Comparison of ENCODE assay signal across 9 cellular contexts in genomic region chr17:50272246-50272645, GRCh38. TPM values are rescaled to one million over a fixed set of nuclear protein-coding genes. Genes with fewer than 3 reads are reported as not detected.
DNase-seq lines count a peak whose midpoint lies in the region; ATAC-seq and TF ChIP-seq lines count a peak whose summit lies in the region.
"Had no signal": no experiment of that assay in that cellular context is flagged by ENCODE, and none has a peak within 500 bp of the region (broad histone marks: within the 10 kb centered on the region; RNA-seq: fewer than 3 reads in every experiment).

No MANE protein-coding gene starts in this region.

- peaks cover 5% of the 10 kb centered on the region for H3K4me1 Mint-ChIP-seq in CD8-positive, alpha-beta T cell (ENCODE audit: low read depth)

- no peak for ATAC-seq in CD8-positive, alpha-beta T cell

- intact Hi-C loops in CD8-positive, alpha-beta T cell (cut with DNase I, micrococcal nuclease): loop anchor here in 1 of 2 experiments (2.0 kb wide), 1 partner anchor 25 kb away; no protein-coding TSS in a partner anchor

- no peaks in the 10 kb centered on the region for H3K36me3 ChIP-seq in CD8-positive, alpha-beta T cell (ENCODE audit: insufficient read depth, low read length)
- H3K36me3 ChIP-seq in SJSA1 (no peaks in the 10 kb centered on the region), rectal smooth muscle tissue (ENCODE audit: control insufficient read depth, insufficient read depth, low read length) (no peaks in the 10 kb centered on the region)
- H3K36me3 ChIP-seq: thyroid gland had no signal

- POLR2A ChIA-PET in CD8-positive, alpha-beta T cell (lab: Charles Lee): interaction anchor here (0.5 kb wide), 1 partner anchor 104 kb away, joined by 3 read pairs; no protein-coding TSS in a partner anchor

- no peak overlapping the region for H3K9ac ChIP-seq in rectal smooth muscle tissue (ENCODE audit: low read length)

- no peak overlapping the region for H3K27ac Mint-ChIP-seq in CD8-positive, alpha-beta T cell

- H3K36me3 Mint-ChIP-seq in CD8-positive, alpha-beta T cell: no peaks in the 10 kb centered on the region

- H3K27me3 Mint-ChIP-seq in CD8-positive, alpha-beta T cell (ENCODE audit: low read depth): peaks cover 28% of the 10 kb centered on the region

- CTCF ChIA-PET in CD8-positive, alpha-beta T cell (lab: Charles Lee): interaction anchor here (0.8 to 4.0 kb wide), 11 partner anchors 9 to 178 kb away, joined by 3 to 18 read pairs (median 3); partner anchors contain the start of gene COL1A1

- peaks cover 6% of the 10 kb centered on the region for H3K4me1 ChIP-seq in CD8-positive, alpha-beta T cell (ENCODE audit: insufficient read depth, low read length)
- H3K4me1 ChIP-seq in SJSA1 (replicated peaks): peaks cover 72% of the 10 kb centered on the region
- peaks cover 15% of the 10 kb centered on the region for H3K4me1 ChIP-seq in rectal smooth muscle tissue (ENCODE audit: control insufficient read depth, insufficient read depth, low read length)

- no peak for TF ChIP-seq CTCF in CD8-positive, alpha-beta T cell (IDR thresholded peaks at IDR 0.05)
- TF ChIP-seq CTCF in fibroblast of mammary gland (conservative IDR thresholded peaks at IDR 0.05; ENCODE audit: control insufficient read depth, insufficient read depth, low read depth, low read length): no peak

- no peak for DNase-seq in CD8-positive, alpha-beta T cell
- DNase-seq in SJSA1 (ENCODE audit: low read depth in 1 of 2, low spot score in 2 of 2) (no peak), fibroblast of mammary gland (ENCODE audit: low read depth) (no peak), medulla oblongata (ENCODE audit: extremely low spot score) (no peak), NOMO-1 treated with dmso at 0.1 percent for 144 hours (lab: John Stamatoyannopoulos, UW; ENCODE audit: unreplicated experiment) (no peak), superior temporal gyrus (ENCODE audit: extremely low spot score) (no peak)
- DNase-seq in activated CD4-positive, alpha-beta T cell treated with anti-CD3 and anti-CD28 coated beads, Interleukin-2, amount 50 U/mL, for 48 hours: no peak

- peaks cover 3% of the 10 kb centered on the region for H3K27me3 ChIP-seq in CD8-positive, alpha-beta T cell (ENCODE audit: insufficient read depth, low read length)
- H3K27me3 ChIP-seq in SJSA1 (replicated peaks): no peaks in the 10 kb centered on the region
- H3K27me3 ChIP-seq in rectal smooth muscle tissue (ENCODE audit: control insufficient read depth, insufficient read depth, low read length): no peaks in the 10 kb centered on the region

- H3K27ac ChIP-seq in CD8-positive, alpha-beta T cell (ENCODE audit: low read depth, low read length): no peak overlapping the region
- peak overlapping the region; percentile 35 for H3K27ac ChIP-seq in SJSA1
- H3K27ac ChIP-seq in rectal smooth muscle tissue (ENCODE audit: low read depth, low read length): peak overlapping the region; percentile 87
- H3K27ac ChIP-seq: thyroid gland had no signal

- H3K9me3 ChIP-seq in CD8-positive, alpha-beta T cell (ENCODE audit: low read length): no peaks in the 10 kb centered on the region
- H3K9me3 ChIP-seq in SJSA1 (replicated peaks): no peaks in the 10 kb centered on the region
- H3K9me3 ChIP-seq: thyroid gland had no signal

- no peak overlapping the region for H3K4me3 ChIP-seq in CD8-positive, alpha-beta T cell (ENCODE audit: low read depth, low read length)
- no peak overlapping the region; the same call in 1 of the 2 replicates for H3K4me3 ChIP-seq in SJSA1
- H3K4me3 ChIP-seq in fibroblast of mammary gland (ENCODE audit: control insufficient read depth, low read depth, low read length): peak overlapping the region; percentile 53
- peak overlapping the region; percentile 67 for H3K4me3 ChIP-seq in rectal smooth muscle tissue (ENCODE audit: low read length)

- H3K9me3 Mint-ChIP-seq in CD8-positive, alpha-beta T cell: no peaks in the 10 kb centered on the region

- H3K4me3 Mint-ChIP-seq in CD8-positive, alpha-beta T cell: peak overlapping the region; percentile 68

RNA-seq across cellular contexts. Expression of gene TMEM92, which starts 2.0 kb away (rescaled TPM):
- total RNA-seq in CD8-positive, alpha-beta T cell: not detected
- total RNA-seq in SJSA1 (2014; rRNA removed; shearing (Covaris generic)): 0.05 TPM in 1 of 2 replicates, not detected in the other
- total RNA-seq: thyroid gland had no signal

Comparison
In these comparisons a context has a peak if more than half of its experiments do, and no peak if none do; other contexts are left out.
1. H3K4me3 ChIP-seq: peak in fibroblast of mammary gland (single experiment) and rectal smooth muscle tissue (single experiment); none in CD8-positive, alpha-beta T cell (single experiment) and SJSA1 (single experiment).